23 cellular contexts compared by ENCODE assay signal in the genomic region with DNA sequence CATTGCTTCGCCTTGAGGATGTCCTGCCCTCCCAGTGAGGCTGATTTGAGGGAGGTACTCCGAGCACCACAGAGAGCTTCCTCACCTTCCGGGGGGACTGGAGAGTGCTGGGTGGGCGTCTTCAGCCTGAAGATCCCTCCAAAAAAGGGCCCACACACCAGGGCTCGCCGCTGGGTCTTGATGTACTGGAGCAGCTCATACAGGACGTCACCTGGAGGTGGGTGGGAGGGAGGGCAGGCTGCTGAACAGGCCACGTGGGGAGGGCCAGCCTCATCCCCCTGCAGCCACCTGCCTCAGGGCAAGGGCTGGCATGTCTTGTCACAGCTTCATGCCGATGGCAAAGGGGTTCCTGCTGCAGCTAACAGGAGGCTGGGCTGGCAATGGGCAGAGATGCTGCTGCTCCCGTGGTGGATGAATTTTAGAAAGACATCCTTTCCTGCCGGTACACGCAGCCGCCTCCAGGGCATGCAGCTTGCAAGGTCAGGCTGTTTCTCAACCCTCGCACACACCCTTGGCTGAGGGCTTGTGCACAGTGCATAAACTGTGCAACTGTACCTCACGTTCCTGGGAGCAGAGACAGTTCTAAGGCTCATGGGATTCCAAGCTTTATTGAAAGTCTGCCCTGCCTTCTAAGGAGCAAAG. TPM values are rescaled to one million over a fixed set of nuclear protein-coding genes. Genes with fewer than 3 reads are reported as not detected.
DNase-seq lines count a peak whose midpoint lies in the region; ATAC-seq and TF ChIP-seq lines count a peak whose summit lies in the region.
"Had no signal": no experiment of that assay in that cellular context is flagged by ENCODE, and none has a peak within 500 bp of the region (broad histone marks: within the 10 kb centered on the region; RNA-seq: fewer than 3 reads in every experiment).

No MANE protein-coding gene starts in this region.

- no peak overlapping the region for H2AFZ ChIP-seq in SK-N-SH (ENCODE audit: low read depth)
- H2AFZ ChIP-seq in mammary epithelial cell (ENCODE audit: low read depth, low read length), result no peak overlapping the region
- no peak overlapping the region for H2AFZ ChIP-seq in neuronal stem cell (ENCODE audit: low read length)
- H2AFZ ChIP-seq: parathyroid adenoma had no signal

- H3K4me2 ChIP-seq in SK-N-SH (no peak overlapping the region), mammary epithelial cell (ENCODE audit: insufficient read depth, low read depth, low read length) (peak overlapping the region; percentile 33), neuronal stem cell (ENCODE audit: insufficient read depth, low read length, poor library complexity, severe bottlenecking) (no peak overlapping the region)

- H3K79me1 ChIP-seq in neuronal stem cell (ENCODE audit: low read depth, low read length), result no peaks in the 10 kb centered on the region

- POLR2A ChIA-PET in SK-N-SH (lab: Yijun Ruan, JAX), result no interaction called here

- no peak overlapping the region for H2BK120ac ChIP-seq in neuronal stem cell (ENCODE audit: low read depth, low read length)

- H3K9me2 ChIP-seq in SK-N-SH, result no peaks in the 10 kb centered on the region

- H3K27ac ChIP-seq in SK-N-SH (ENCODE audit: low read depth in 2 of 2, low read length in 1 of 2), result no peak overlapping the region
- H3K27ac ChIP-seq in mammary epithelial cell (ENCODE audit: insufficient read depth, low read depth, low read length), result no peak overlapping the region
- H3K27ac ChIP-seq in neuronal stem cell (replicated peaks; ENCODE audit: low read length), result no peak overlapping the region
- H3K27ac ChIP-seq: body of pancreas, parathyroid adenoma had no signal

- DNase-seq in SK-N-SH (peak; percentile 57), M059J (ENCODE audit: low read depth) (peak; percentile 37), mammary epithelial cell (peak; percentile 78), neuronal stem cell (ENCODE audit: low spot score) (no peak), globus pallidus (ENCODE audit: low spot score) (no peak)
- DNase-seq in activated CD4-positive, alpha-beta T cell treated with anti-CD3 and anti-CD28 coated beads, Interleukin-2, amount 50 U/mL, for 1 hour, result no peak
- DNase-seq: activated CD8-positive, alpha-beta T cell treated with anti-CD3 and anti-CD28 coated beads for 36 hours; activated T-cell treated with anti-CD3 and anti-CD28 coated beads, Interleukin-2, amount 50 U/mL, for 48 hours; body of pancreas; DND-41; hippocampal formation; KG1; mesendoderm; natural killer cell; NCI-H1694; NCI-H446 treated with DMSO at 0.1 percent for 48 hours; stimulated activated naive CD4-positive, alpha-beta T cell; T-helper 1 cell had no signal

- CTCF ChIA-PET in SK-N-SH (lab: Yijun Ruan, JAX), result interaction anchor here (0.7 to 1.3 kb wide), 3 partner anchors 33 to 346 kb away, joined by 3 to 5 read pairs (median 4); a partner anchor contains a TSS
- CTCF ChIA-PET in mammary epithelial cell (lab: Charles Lee; ENCODE audit: low non-redundant PET), result interaction anchor here (0.6 kb wide), 1 partner anchor 827 kb away, joined by 8 read pairs; no protein-coding TSS in a partner anchor

- H3K27me3 ChIP-seq in SK-N-SH (ENCODE audit: insufficient read depth) (no peaks in the 10 kb centered on the region), mammary epithelial cell (ENCODE audit: insufficient read depth, low read length) (no peaks in the 10 kb centered on the region), neuronal stem cell (ENCODE audit: control insufficient read depth in 3 of 3, insufficient read depth in 3 of 3, low read depth in 1 of 3, low read length in 3 of 3) (peaks cover 0 to 45% (median 0%) of the 10 kb centered on the region in 3 experiments)
- H3K27me3 ChIP-seq: body of pancreas, tibial nerve had no signal

- in situ Hi-C loops in mammary epithelial cell (cut with MboI; ENCODE audit: low sequenced_read_pairs in 2 of 2), result no loop called here

- H3K9me3 ChIP-seq in SK-N-SH (no peaks in the 10 kb centered on the region), mammary epithelial cell (replicated peaks; ENCODE audit: insufficient read depth, low read length) (no peaks in the 10 kb centered on the region), neuronal stem cell (replicated peaks in 1 of 2; ENCODE audit: control insufficient read depth in 2 of 2, insufficient read depth in 1 of 2, low read depth in 1 of 2, low read length in 2 of 2) (no peaks in the 10 kb centered on the region)
- H3K9me3 ChIP-seq: body of pancreas, tibial nerve had no signal

- H4K91ac ChIP-seq in neuronal stem cell (ENCODE audit: low read depth, low read length, poor library complexity), result no peak overlapping the region

- no peak overlapping the region for H2BK12ac ChIP-seq in neuronal stem cell (ENCODE audit: low read length)

- H3K9ac ChIP-seq in SK-N-SH, result no peak overlapping the region
- no peak overlapping the region for H3K9ac ChIP-seq in mammary epithelial cell (ENCODE audit: insufficient read depth, low read length)
- H3K9ac ChIP-seq in neuronal stem cell (ENCODE audit: low read depth, low read length, poor library complexity), result no peak overlapping the region
- H3K9ac ChIP-seq: parathyroid adenoma had no signal

- no peak for TF ChIP-seq EP300 in SK-N-SH (IDR thresholded peaks at IDR 0.05; ENCODE audit: borderline replicate concordance in 1 of 2, low read depth in 1 of 2, low read length in 1 of 2)

- H3K4me1 ChIP-seq in SK-N-SH (ENCODE audit: control insufficient read depth in 1 of 2, insufficient read depth in 2 of 2, low read depth in 1 of 2, low read length in 1 of 2) (peaks cover 0 to 5% of the 10 kb centered on the region in 2 experiments; a peak in 1 of 4 replicates), mammary epithelial cell (ENCODE audit: insufficient read depth, low read length) (peaks cover 14% of the 10 kb centered on the region), neuronal stem cell (ENCODE audit: control insufficient read depth in 2 of 2, insufficient read depth in 1 of 2, low read depth in 1 of 2, low read length in 2 of 2) (no peaks in the 10 kb centered on the region)
- H3K4me1 ChIP-seq: body of pancreas, parathyroid adenoma had no signal

- no peak for TF ChIP-seq RAD21 in SK-N-SH (IDR thresholded peaks at IDR 0.05; ENCODE audit: low read length)

- no peak; the same call in 2 of the 3 replicates for ATAC-seq in SK-N-SH treated with all-trans-retinoic acid at 6 μM for 48 hours
- ATAC-seq in HG02610 (IDR thresholded peaks at IDR 0.05; ENCODE audit: unreplicated experiment), result no peak
- ATAC-seq: activated CD8-positive, alpha-beta T cell treated with anti-CD3 and anti-CD28 coated beads for 36 hours; body of pancreas; natural killer cell had no signal

- no TSS peak for BruUV-seq in mammary epithelial cell (replicated peaks; lab: Mats Ljungman, UMichigan)

- H3K18ac ChIP-seq in neuronal stem cell (ENCODE audit: low read length), result peak overlapping the region; percentile 50

- H4K20me1 ChIP-seq in SK-N-SH (ENCODE audit: insufficient read depth), result no peaks in the 10 kb centered on the region
- H4K20me1 ChIP-seq in mammary epithelial cell (ENCODE audit: insufficient read depth, low read length), result no peaks in the 10 kb centered on the region

- no peaks in the 10 kb centered on the region for H3F3A ChIP-seq in SK-N-SH (replicated peaks; ENCODE audit: insufficient read depth)

- H2AK5ac ChIP-seq in neuronal stem cell (ENCODE audit: low read depth, low read length), result no peak overlapping the region

- H3K4ac ChIP-seq in neuronal stem cell (ENCODE audit: low read length), result no peak overlapping the region

- H3K23ac ChIP-seq in neuronal stem cell (ENCODE audit: low read depth, low read length, poor library complexity), result peak overlapping the region; percentile 56

- peak overlapping the region; percentile 6 for H2BK15ac ChIP-seq in neuronal stem cell (ENCODE audit: low read length)

- no peak overlapping the region for H4K8ac ChIP-seq in neuronal stem cell (ENCODE audit: low read depth, low read length)

- H3K79me2 ChIP-seq in SK-N-SH (ENCODE audit: insufficient read depth) (no peaks in the 10 kb centered on the region), mammary epithelial cell (ENCODE audit: insufficient read depth, low read length) (no peaks in the 10 kb centered on the region)
- H3K79me2 ChIP-seq: parathyroid adenoma had no signal

- H3K36me3 ChIP-seq in SK-N-SH (replicated peaks in 1 of 2; ENCODE audit: control insufficient read depth in 1 of 2, insufficient read depth in 2 of 2, low read length in 1 of 2) (no peaks in the 10 kb centered on the region), mammary epithelial cell (ENCODE audit: insufficient read depth, low read length) (no peaks in the 10 kb centered on the region), neuronal stem cell (replicated peaks in 1 of 2; ENCODE audit: control insufficient read depth in 2 of 2, insufficient read depth in 2 of 2, low read length in 2 of 2) (no peaks in the 10 kb centered on the region)

- H3K14ac ChIP-seq in neuronal stem cell (ENCODE audit: low read length), result no peak overlapping the region

- H3K4me3 ChIP-seq in SK-N-SH (ENCODE audit: low read depth in 2 of 2, low read length in 1 of 2) (no peak overlapping the region), mammary epithelial cell (replicated peaks in 1 of 3; ENCODE audit: insufficient read depth in 1 of 3, low read depth in 2 of 3, low read length in 3 of 3) (no peak overlapping the region), neuronal stem cell (ENCODE audit: low read length in 2 of 2) (no peak overlapping the region)
- H3K4me3 ChIP-seq: body of pancreas, tibial nerve had no signal

- dilution Hi-C loops in mammary epithelial cell (cut with HindIII; ENCODE audit: low sequenced_read_pairs), result no loop called here

- WGBS in SK-N-SH (ENCODE audit: low lambda C conversion rate), result 14% methylated on average over 4 of the region's 15 CpGs
- 45% methylated on average over 4 of the region's 15 CpGs for WGBS in mammary epithelial cell (ENCODE audit: low coverage, missing lambda C conversion rate)
- WGBS in neuronal stem cell (ENCODE audit: extremely low coverage in 2 of 2, insufficient read length in 2 of 2, insufficient replicate concordance in 1 of 2), 2 donors, result no CpG with 5 or more reads among the region's 15 CpGs

- intact Hi-C loops in mammary epithelial cell (cut with micrococcal nuclease), result no loop called here

- H2BK5ac ChIP-seq in neuronal stem cell (ENCODE audit: low read length), result no peak overlapping the region

- TF ChIP-seq CTCF in SK-N-SH (IDR thresholded peaks at IDR 0.05) (no peak), mammary epithelial cell (conservative IDR thresholded peaks at IDR 0.05 in 1 of 2, IDR thresholded peaks at IDR 0.05 in 1 of 2; ENCODE audit: extremely low read depth in 1 of 2, insufficient read depth in 1 of 2, low read depth in 1 of 2, low read length in 2 of 2) (peak in 1 of 2 donors; percentile 4)

RNA-seq across cellular contexts. Expression of a gene that starts 14.0 kb away (rescaled TPM):
- polyA plus RNA-seq in SK-N-SH (2012; rRNA removed), result 0.31 and 0.39 TPM in 2 replicates
- polyA plus RNA-seq in SK-N-SH (2012; cell fraction: cytosol; rRNA removed), result 0.12 and 0.29 TPM in 2 replicates
- polyA plus RNA-seq in SK-N-SH (2012; cell fraction: nucleus; rRNA removed), result 0.42 and 0.58 TPM in 2 replicates
- 14.4 and 19.0 TPM in 2 replicates for total RNA-seq in M059J (2014; rRNA removed; shearing (Covaris generic))
- 1 to 10 TPM in 1 of 2 donors, under 1 TPM in 1; 0.64 to 1.0 TPM for total RNA-seq in mammary epithelial cell
- polyA plus RNA-seq in mammary epithelial cell, result 0.78 TPM
- not detected for polyA minus RNA-seq in mammary epithelial cell
- 0.24 TPM for polyA plus RNA-seq in neuronal stem cell (2013, experiment 1 of 2)
- polyA plus RNA-seq in neuronal stem cell (2013, experiment 2 of 2), result 0.25 TPM

RNA-seq across cellular contexts. Expression of a gene that starts 36.8 kb away (rescaled TPM):
- polyA plus RNA-seq in SK-N-SH (2012; rRNA removed), result not detected in 2 replicates
- polyA plus RNA-seq in SK-N-SH (2012; cell fraction: cytosol; rRNA removed), result not detected in 2 replicates
- polyA plus RNA-seq in SK-N-SH (2012; cell fraction: nucleus; rRNA removed), result not detected in 2 replicates
- total RNA-seq in M059J (2014; rRNA removed; shearing (Covaris generic)), result not detected in 2 replicates
- not detected for total RNA-seq in mammary epithelial cell
- not detected for polyA plus RNA-seq in mammary epithelial cell
- polyA minus RNA-seq in mammary epithelial cell, result not detected
- polyA plus RNA-seq in neuronal stem cell (2013, experiment 1 of 2), result 0.01 TPM
- 0.03 TPM for polyA plus RNA-seq in neuronal stem cell (2013, experiment 2 of 2)
- total RNA-seq: activated CD8-positive, alpha-beta T cell treated with anti-CD3 and anti-CD28 coated beads for 36 hours; kidney epithelial cell; natural killer cell; tibial nerve had no signal

Comparison
In these comparisons a context has a peak if more than half of its experiments do, and no peak if none do; other contexts are left out.
1. DNase-seq: peak in SK-N-SH (single experiment), M059J (single experiment) and mammary epithelial cell (single experiment); none in neuronal stem cell (single experiment), activated CD4-positive, alpha-beta T cell treated with anti-CD3 and anti-CD28 coated beads, Interleukin-2, amount 50 U/mL, for 1 hour (single experiment) and globus pallidus (single experiment).